ENCODE assay signal across 20 cellular contexts in the genomic region with DNA sequence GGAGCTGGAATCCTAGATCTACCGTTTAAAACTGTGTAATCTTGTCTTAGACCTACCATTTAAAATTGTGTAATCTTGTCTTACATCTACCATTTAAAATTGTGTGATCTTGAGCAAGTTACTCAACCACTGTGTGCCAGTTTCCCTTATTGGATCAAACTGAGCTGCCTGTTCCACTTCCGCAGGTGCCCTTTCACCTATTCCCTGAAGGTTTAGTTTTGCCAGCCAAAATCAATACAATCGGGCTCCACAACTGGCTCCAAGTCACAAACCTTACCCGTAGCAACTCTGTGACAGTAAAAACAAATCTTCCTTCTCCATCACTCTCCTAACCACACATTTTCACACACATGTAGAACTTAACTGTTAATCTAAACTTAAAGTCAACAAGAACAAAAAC. TPM values are rescaled to one million over a fixed set of nuclear protein-coding genes. Genes with fewer than 3 reads are reported as not detected.
DNase-seq lines count a peak whose midpoint lies in the region; ATAC-seq and TF ChIP-seq lines count a peak whose summit lies in the region.
"Had no signal": no experiment of that assay in that cellular context is flagged by ENCODE, and none has a peak within 500 bp of the region (broad histone marks: within the 10 kb centered on the region; RNA-seq: fewer than 3 reads in every experiment).

No MANE protein-coding gene starts in this region.

- H3K4me1 ChIP-seq in mucosa of descending colon (ENCODE audit: low read depth): peaks cover 8% of the 10 kb centered on the region
- H3K4me1 ChIP-seq: sigmoid colon had no signal

- intact Hi-C loops in mucosa of descending colon (cut with DNase I, micrococcal nuclease): no loop called here
- intact Hi-C loops in CD14-positive monocyte (cut with micrococcal nuclease): no loop called here

- H3K27me3 Mint-ChIP-seq in CD14-positive monocyte (ENCODE audit: low read depth in 3 of 3): no peaks in the 10 kb centered on the region

- CTCF ChIA-PET in RWPE1 (lab: Yijun Ruan, JAX): no interaction called here

- peaks cover 58% of the 10 kb centered on the region for H3K4me1 Mint-ChIP-seq in CD14-positive monocyte

- POLR2A ChIA-PET in RWPE1 (lab: Yijun Ruan, JAX; ENCODE audit: low non-redundant PET): no interaction called here

- no peaks in the 10 kb centered on the region for H3K9me3 ChIP-seq in mucosa of descending colon
- H3K9me3 ChIP-seq: sigmoid colon had no signal

- ATAC-seq in mucosa of descending colon: peak; percentile 79

- DNase-seq in Caki2 (ENCODE audit: low read depth) (peak; percentile 62), RPMI7951 (ENCODE audit: low read depth) (peak; percentile 24), mucosa of descending colon (peak in 1 of 3 donors; percentile 50), RWPE1 (ENCODE audit: low spot score) (no peak), NCI-H1694 treated with DMSO at 0.1 percent for 48 hours (lab: John Stamatoyannopoulos, UW) (no peak), CD14-positive monocyte (ENCODE audit: low spot score) (no peak)
- DNase-seq: activated CD4-positive, alpha-beta T cell treated with anti-CD3 and anti-CD28 coated beads, Interleukin-2, amount 50 U/mL, for 4 hours; activated naive CD4-positive, alpha-beta T cell treated with anti-CD3 and anti-CD28 coated beads for 36 hours; activated T-cell treated with anti-CD3 and anti-CD28 coated beads, Interleukin-2, amount 50 U/mL, for 1 hour; COR-L47; effector CD4-positive, alpha-beta T cell; erythroblast; H9; KG1; NCI-H1092; NCI-H2029 treated with DMSO at 0.1 percent for 48 hours; NCI-H510A; SHP77 treated with DMSO at 0.1 percent for 48 hours; sigmoid colon had no signal

- H3K9me3 Mint-ChIP-seq in CD14-positive monocyte: no peaks in the 10 kb centered on the region
- H3K9me3 Mint-ChIP-seq: activated naive CD4-positive, alpha-beta T cell treated with anti-CD3 and anti-CD28 coated beads for 36 hours; H9 had no signal

- H3K27ac ChIP-seq in 22Rv1 (peak overlapping the region; percentile 56), RWPE1 (no peak overlapping the region)
- H3K27ac ChIP-seq: sigmoid colon had no signal

- H3K4me3 Mint-ChIP-seq in CD14-positive monocyte: no peak overlapping the region
- H3K4me3 Mint-ChIP-seq: activated naive CD4-positive, alpha-beta T cell treated with anti-CD3 and anti-CD28 coated beads for 36 hours; H9 had no signal

- in situ Hi-C loops in Caki2 (cut with HindIII; ENCODE audit: low pct_unique_long_range_greater_than_20kb, low sequenced_read_pairs): no loop called here

- TF ChIP-seq CTCF in 22Rv1 (IDR thresholded peaks at IDR 0.05) (no peak), mucosa of descending colon (IDR thresholded peaks at IDR 0.05) (no peak), RWPE1 (conservative IDR thresholded peaks at IDR 0.05; ENCODE audit: low read depth) (no peak), CD14-positive monocyte (IDR thresholded peaks at IDR 0.05) (no peak)

- H3K27ac Mint-ChIP-seq in CD14-positive monocyte: peak overlapping the region in 2 of 7 donors; percentile 8 to 12
- H3K27ac Mint-ChIP-seq: activated naive CD4-positive, alpha-beta T cell treated with anti-CD3 and anti-CD28 coated beads for 36 hours; H9 had no signal

- no peaks in the 10 kb centered on the region for H3K36me3 ChIP-seq in mucosa of descending colon (ENCODE audit: low read depth)
- H3K36me3 ChIP-seq: sigmoid colon had no signal

- H3K36me3 Mint-ChIP-seq in CD14-positive monocyte: peaks cover 3 to 5% of the 10 kb centered on the region in 2 donors

- no peak overlapping the region for H3K4me3 ChIP-seq in mucosa of descending colon
- H3K4me3 ChIP-seq: sigmoid colon had no signal

RNA-seq across cellular contexts. Expression of gene DOCK10, which starts 20.1 kb away (rescaled TPM):
- total RNA-seq in Caki2 (2014; rRNA removed; shearing (Covaris generic); ENCODE audit: low replicate concordance): 11.6 and 15.1 TPM in 2 replicates
- 42.8 and 45.6 TPM in 2 replicates for total RNA-seq in RPMI7951 (2014; rRNA removed; shearing (Covaris generic))
- 10 to 100 TPM; 13.3 to 20.6 (median 14.7) TPM for total RNA-seq in mucosa of descending colon
- polyA plus RNA-seq in CD14-positive monocyte: 10 to 100 TPM in 1 of 2 donors, 1 to 10 TPM in 1; 9.5 to 16.5 TPM

Comparison
In these comparisons a context has a peak if more than half of its experiments do, and no peak if none do; other contexts are left out.
1. DNase-seq: peak in Caki2 (single experiment) and RPMI7951 (single experiment); none in RWPE1 (single experiment), NCI-H1694 treated with DMSO at 0.1 percent for 48 hours (single experiment) and CD14-positive monocyte (single experiment).